In genomic region chr11:117314840-117315239, GRCh38 we compare ENCODE assay signal across 8 cellular contexts. TPM values are rescaled to one million over a fixed set of nuclear protein-coding genes. Genes with fewer than 3 reads are reported as not detected.
DNase-seq lines count a peak whose midpoint lies in the region; ATAC-seq and TF ChIP-seq lines count a peak whose summit lies in the region.

No MANE protein-coding gene starts in this region.

- peaks cover 6% of the 10 kb centered on the region for H3K36me3 Mint-ChIP-seq in MCF 10A (ENCODE audit: insufficient read depth, unreplicated experiment)

- intact Hi-C loops in heart right ventricle (cut with DNase I): loop anchor here in 2 of 10 donors (5.0 to 10.0 kb wide), 2 partner anchors 80 to 83 kb away; partner anchors contain the start of genes PCSK7 (in 2 of the 2) and RNF214 (in 2 of the 2)
- intact Hi-C loops in cardiac septum (cut with DNase I): loop anchor here (5.0 kb wide), 1 partner anchor 83 kb away; the partner anchor contains the start of genes PCSK7 and RNF214
- intact Hi-C loops in MCF 10A (cut with micrococcal nuclease): no loop called here
- intact Hi-C loops in head of caudate nucleus (cut with DNase I): no loop called here

- no peak for TF ChIP-seq POLR2A in Peyer's patch (IDR thresholded peaks at IDR 0.05)

- H3K4me3 Mint-ChIP-seq in MCF 10A (ENCODE audit: unreplicated experiment): peak overlapping the region; percentile 83

- peaks cover 13% of the 10 kb centered on the region for H3K4me1 Mint-ChIP-seq in MCF 10A (ENCODE audit: insufficient read depth, unreplicated experiment)

- peak overlapping the region; percentile 27 for H3K27ac Mint-ChIP-seq in MCF 10A (ENCODE audit: low read depth, unreplicated experiment)

- CTCF ChIA-PET in MCF 10A (lab: Yijun Ruan, JAX): interaction anchor here (0.6 to 2.3 kb wide), 2 partner anchors 53 to 83 kb away, joined by 3 to 8 read pairs; partner anchors contain the start of gene PCSK7

- no TSS peak for BruUV-seq in MCF 10A (replicated peaks; lab: Mats Ljungman, UMichigan)

- H3K27me3 Mint-ChIP-seq in MCF 10A (ENCODE audit: insufficient read depth, unreplicated experiment): no peaks in the 10 kb centered on the region

- H3K9me3 Mint-ChIP-seq in MCF 10A (ENCODE audit: unreplicated experiment): no peaks in the 10 kb centered on the region

- ATAC-seq in heart right ventricle: peak in 1 of 8 donors; percentile 21

- H3K27ac ChIP-seq in heart right ventricle (no peak overlapping the region), mesodermal cell (ENCODE audit: low read depth, low read length, severe bottlenecking) (no peak overlapping the region), Peyer's patch (no peak overlapping the region)

- H3K27me3 ChIP-seq in heart right ventricle: peaks cover 0 to 8% (median 0%) of the 10 kb centered on the region in 7 donors
- H3K27me3 ChIP-seq in Peyer's patch: no peaks in the 10 kb centered on the region

- DNase-seq in heart right ventricle (no peak), cardiac septum (ENCODE audit: low spot score) (no peak), MCF 10A (ENCODE audit: unreplicated experiment) (no peak), Peyer's patch (no peak), dermis blood vessel endothelial cell (no peak), NCI-H2171 treated with DMSO at 0.1 percent for 48 hours (lab: John Stamatoyannopoulos, UW) (no peak), head of caudate nucleus (no peak)

- H3K4me1 ChIP-seq in heart right ventricle (peaks cover 11 to 37% (median 22%) of the 10 kb centered on the region in 9 donors), mesodermal cell (ENCODE audit: control insufficient read depth, insufficient read depth, low read length, poor library complexity, severe bottlenecking) (peaks cover 13% of the 10 kb centered on the region), Peyer's patch (peaks cover 5 to 20% (median 12%) of the 10 kb centered on the region in 4 donors)

- peaks cover 0 to 6% (median 0%) of the 10 kb centered on the region in 9 donors for H3K36me3 ChIP-seq in heart right ventricle
- H3K36me3 ChIP-seq in mesodermal cell (ENCODE audit: control insufficient read depth, insufficient read depth, low read length): no peaks in the 10 kb centered on the region
- no peaks in the 10 kb centered on the region for H3K36me3 ChIP-seq in Peyer's patch

- POLR2A ChIA-PET in MCF 10A (lab: Yijun Ruan, JAX): interaction anchor here (3.1 kb wide), 1 partner anchor 13 kb away, joined by 25 read pairs; the partner anchor contains the start of gene CEP164

- no peak for TF ChIP-seq CTCF in heart right ventricle (IDR thresholded peaks at IDR 0.05)
- TF ChIP-seq CTCF in MCF 10A (IDR thresholded peaks at IDR 0.05; ENCODE audit: unreplicated experiment): no peak
- TF ChIP-seq CTCF in Peyer's patch (IDR thresholded peaks at IDR 0.05): no peak

- H3K9me3 ChIP-seq in heart right ventricle (no peaks in the 10 kb centered on the region), mesodermal cell (ENCODE audit: control insufficient read depth, low read length) (no peaks in the 10 kb centered on the region), Peyer's patch (no peaks in the 10 kb centered on the region)

- H3K4me3 ChIP-seq in heart right ventricle (peak overlapping the region in 9 of 10 donors; percentile 65 to 95 (median 89)), mesodermal cell (ENCODE audit: extremely low read depth, insufficient read depth, low read length, poor library complexity, severe bottlenecking) (peak overlapping the region; percentile 68), Peyer's patch (peak overlapping the region in 2 of 4 donors; percentile 88 to 95)

- 19 to 22% methylated on average over 10 of the region's 10 CpGs for WGBS in heart right ventricle, 2 donors
- WGBS in mesodermal cell (ENCODE audit: insufficient coverage in 2 of 2), 2 experiments: 11 to 18% methylated on average over 6 to 7 of the region's 10 CpGs

RNA-seq across cellular contexts. Expression of gene BACE1, which starts 1.2 kb away (rescaled TPM):
- total RNA-seq in heart right ventricle (10 to 100 TPM; 10.8 to 18.7 (median 15.1) TPM), cardiac septum (15.7 TPM), MCF 10A (2022) (15.8 and 18.1 TPM in 2 replicates), Peyer's patch (10 to 100 TPM in 2 of 4 donors, 1 to 10 TPM in 2; 5.6 to 11.4 (median 8.9) TPM), dermis blood vessel endothelial cell (7.1 and 17.0 TPM in 2 replicates)
- 1 to 10 TPM; 4.6 to 7.8 TPM for polyA plus RNA-seq in heart right ventricle
- 33.2 TPM for polyA plus RNA-seq in mesodermal cell (2013, experiment 1 of 2)
- 30.5 TPM for polyA plus RNA-seq in mesodermal cell (2013, experiment 2 of 2)

RNA-seq across cellular contexts. Expression of gene CEP164, which starts 12.8 kb away (rescaled TPM):
- 1 to 10 TPM; 3.5 to 10.0 (median 6.6) TPM for total RNA-seq in heart right ventricle
- 10 to 100 TPM in 1 of 2 donors, 1 to 10 TPM in 1; 3.8 to 17.9 TPM for polyA plus RNA-seq in heart right ventricle
- 9.9 TPM for total RNA-seq in cardiac septum
- total RNA-seq in MCF 10A (2022): 47.4 and 49.9 TPM in 2 replicates
- polyA plus RNA-seq in mesodermal cell (2013, experiment 1 of 2): 19.4 TPM
- polyA plus RNA-seq in mesodermal cell (2013, experiment 2 of 2): 15.7 TPM
- 10 to 100 TPM; 12.3 to 45.4 (median 27.2) TPM for total RNA-seq in Peyer's patch
- total RNA-seq in dermis blood vessel endothelial cell: 24.0 and 28.0 TPM in 2 replicates

RNA-seq across cellular contexts. Expression of gene BACE1-AS, which starts 23.7 kb away (rescaled TPM):
- total RNA-seq in heart right ventricle: 10 to 100 TPM in 8 of 10 donors, 1 to 10 TPM in 2; 8.5 to 16.9 (median 11.9) TPM
- 10 to 100 TPM in 1 of 2 donors, 1 to 10 TPM in 1; 3.9 to 20.0 TPM for polyA plus RNA-seq in heart right ventricle
- total RNA-seq in cardiac septum: 9.2 TPM
- 6.9 and 8.8 TPM in 2 replicates for total RNA-seq in MCF 10A (2022)
- polyA plus RNA-seq in mesodermal cell (2013, experiment 1 of 2): 5.4 TPM
- polyA plus RNA-seq in mesodermal cell (2013, experiment 2 of 2): 6.9 TPM
- 1 to 10 TPM; 2.5 to 7.6 (median 6.3) TPM for total RNA-seq in Peyer's patch
- 2.4 and 3.1 TPM in 2 replicates for total RNA-seq in dermis blood vessel endothelial cell
